ENCODE assay signal across 8 cellular contexts in the genomic region with DNA sequence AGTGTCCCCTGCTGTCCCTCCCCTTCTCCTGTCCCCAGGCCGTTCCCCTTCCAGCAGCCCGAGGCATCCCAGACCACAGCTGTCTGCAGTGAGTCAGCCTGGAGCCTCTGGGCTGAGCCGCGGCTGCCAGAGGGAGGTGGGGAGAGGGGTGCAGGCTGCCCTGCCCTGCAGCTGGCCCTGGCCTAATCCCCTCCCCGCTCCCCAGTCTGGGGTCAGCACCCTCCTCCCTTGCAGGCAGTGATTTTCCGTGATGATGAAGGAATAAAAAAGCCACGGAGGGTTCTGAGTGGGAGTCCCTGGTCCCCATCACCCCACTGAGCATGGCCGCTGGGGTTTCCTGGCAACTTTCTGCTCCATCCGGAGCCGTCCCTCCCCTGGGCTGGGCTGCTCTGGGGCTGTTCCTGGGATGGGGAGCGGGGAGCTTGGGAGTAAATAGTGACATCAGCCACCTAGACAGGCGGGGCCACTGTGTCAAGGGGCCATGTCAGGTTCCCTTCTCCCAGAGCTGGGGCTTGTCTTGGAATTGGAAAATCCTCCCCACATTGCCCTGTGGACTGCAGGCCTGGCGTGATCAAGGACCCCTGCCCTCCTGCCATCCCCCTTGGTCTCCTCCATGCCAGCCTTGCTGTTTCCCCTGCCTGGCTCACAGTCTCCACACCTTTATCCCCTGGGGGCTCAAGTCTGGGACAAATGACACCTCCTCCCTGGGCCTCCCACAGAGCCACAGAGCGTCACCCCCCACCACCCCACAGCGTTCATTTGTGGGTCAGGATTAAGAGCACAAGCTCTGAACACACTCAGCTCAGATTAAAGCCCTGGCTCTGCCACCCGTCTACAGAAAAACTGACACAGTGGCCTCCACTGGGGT. TPM values are rescaled to one million over a fixed set of nuclear protein-coding genes. Genes with fewer than 3 reads are reported as not detected.
A peak's percentile ranks its signal among the peaks of the same experiment; 100 is the strongest.
DNase-seq lines count a peak whose midpoint lies in the region.

No MANE protein-coding gene starts in this region.

- H3K27me3 ChIP-seq in NT2/D1 (ENCODE audit: insufficient read depth, insufficient read length), result no peaks in the 10 kb centered on the region

- DNase-seq in EL (peak; percentile 88), NT2/D1 (ENCODE audit: low read depth, low spot score) (no peak), dermis blood vessel endothelial cell (peak; percentile 68), lung microvascular endothelial cell (ENCODE audit: low read depth in 2 of 2) (peak; percentile 56 to 76), HuH-7.5 (ENCODE audit: low spot score) (no peak), NCI-H2081 treated with DMSO at 0.1 percent for 48 hours (lab: John Stamatoyannopoulos, UW) (no peak)
- no peak for DNase-seq in activated naive CD4-positive, alpha-beta T cell treated with anti-CD3 and anti-CD28 coated beads, Interleukin-2, amount 50 U/mL, for 16 hours

- no peaks in the 10 kb centered on the region for H3K9me3 ChIP-seq in NT2/D1 (ENCODE audit: insufficient read depth, low read length)

- H3K4me3 ChIP-seq in NT2/D1 (ENCODE audit: insufficient read length, low read depth) (peak overlapping the region; percentile 15), urinary bladder (ENCODE audit: low read depth, low read length) (no peak overlapping the region)

- peak overlapping the region; percentile 98 for H3K27ac ChIP-seq in urinary bladder (ENCODE audit: low read depth)

- H3K4me1 ChIP-seq in NT2/D1 (ENCODE audit: insufficient read depth, insufficient read length), result peaks cover 30% of the 10 kb centered on the region
- peaks cover 3% of the 10 kb centered on the region for H3K4me1 ChIP-seq in urinary bladder (ENCODE audit: insufficient read depth)

- H3K36me3 ChIP-seq in NT2/D1 (ENCODE audit: insufficient read depth, insufficient read length, low read length) (no peaks in the 10 kb centered on the region), urinary bladder (ENCODE audit: insufficient read depth) (no peaks in the 10 kb centered on the region)

- 8% methylated on average over 16 of the region's 16 CpGs for WGBS in urinary bladder

- H3K9ac ChIP-seq in NT2/D1 (ENCODE audit: insufficient read length, low read depth), result peak overlapping the region; percentile 85

RNA-seq across cellular contexts. Expression of a gene that starts 16.7 kb away (rescaled TPM):
- total RNA-seq in dermis blood vessel endothelial cell (23.1 and 88.9 TPM in 2 replicates), lung microvascular endothelial cell (14.3 and 35.7 TPM in 2 replicates), urinary bladder (21.1 TPM)
- 1.8 TPM for polyA plus RNA-seq in urinary bladder

RNA-seq across cellular contexts. Expression of a gene that starts 49.6 kb away (rescaled TPM):
- total RNA-seq in dermis blood vessel endothelial cell (97.3 and 148 TPM in 2 replicates), lung microvascular endothelial cell (47.9 and 81.5 TPM in 2 replicates), urinary bladder (48.6 TPM)
- polyA plus RNA-seq in urinary bladder, result 44.9 TPM

RNA-seq across cellular contexts. Expression of a gene that starts 58.5 kb away (rescaled TPM):
- 102 and 108 TPM in 2 replicates for total RNA-seq in dermis blood vessel endothelial cell
- 39.0 and 110 TPM in 2 replicates for total RNA-seq in lung microvascular endothelial cell
- total RNA-seq in urinary bladder, result 183 TPM
- polyA plus RNA-seq in urinary bladder, result 819 TPM

Comparison
In these comparisons a context has a peak if more than half of its experiments do, and no peak if none do; other contexts are left out.
1. DNase-seq: peak in EL (single experiment), dermis blood vessel endothelial cell (single experiment) and lung microvascular endothelial cell (2 of 2); none in NT2/D1 (single experiment), HuH-7.5 (single experiment), NCI-H2081 treated with DMSO at 0.1 percent for 48 hours (single experiment) and activated naive CD4-positive, alpha-beta T cell treated with anti-CD3 and anti-CD28 coated beads, Interleukin-2, amount 50 U/mL, for 16 hours (single experiment).